ENCODE assay signal across 8 cellular contexts in the genomic region with DNA sequence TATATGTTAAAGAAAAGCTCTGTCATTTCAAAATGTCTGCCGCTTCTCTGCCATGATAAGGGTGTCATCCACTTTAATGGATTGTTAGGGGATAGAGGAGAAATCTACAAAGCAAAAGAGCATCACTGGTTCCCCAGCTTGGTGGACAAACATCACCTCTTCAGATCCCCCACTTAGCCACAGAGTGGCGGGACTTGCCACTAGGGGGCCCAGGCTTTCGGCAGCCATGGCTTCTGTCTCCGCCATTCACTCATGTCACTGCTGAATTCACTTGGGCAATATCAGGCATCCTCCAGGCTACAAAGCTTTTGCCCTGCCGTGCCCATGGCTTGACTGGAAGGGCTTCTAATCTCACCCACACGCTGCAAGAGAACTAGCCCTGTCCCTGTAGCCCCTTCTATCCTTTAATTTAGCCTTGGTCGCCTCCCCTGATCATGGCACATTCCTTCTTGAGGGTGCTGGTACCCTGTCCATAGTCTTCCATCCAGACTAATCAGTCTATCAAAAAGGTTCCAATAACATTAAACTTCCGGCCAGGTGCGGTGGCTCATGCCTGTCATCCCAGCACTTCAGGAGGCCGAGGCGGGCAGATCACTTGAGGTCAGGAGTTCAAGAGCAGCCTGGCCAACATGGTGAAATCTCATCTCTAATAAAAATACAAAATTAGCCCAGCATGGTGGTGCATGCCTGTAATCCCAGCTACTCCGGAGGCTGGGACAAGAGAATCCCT. TPM values are rescaled to one million over a fixed set of nuclear protein-coding genes. Genes with fewer than 3 reads are reported as not detected.
DNase-seq lines count a peak whose midpoint lies in the region.

No MANE protein-coding gene starts in this region.

- POLR2A ChIA-PET in activated CD4-positive, alpha-beta T cell treated with anti-CD3 and anti-CD28 coated beads, Interleukin-2, amount 10 ng/mL, durations not matched to agents 7 days and 5 days (lab: Charles Lee) = no interaction called here

- peaks cover 5% of the 10 kb centered on the region for H3K4me1 Mint-ChIP-seq in activated CD4-positive, alpha-beta T cell treated with anti-CD3 and anti-CD28 coated beads, Interleukin-2, amount 10 ng/mL, durations not matched to agents 7 days and 5 days

- H3K27ac Mint-ChIP-seq in activated CD4-positive, alpha-beta T cell treated with anti-CD3 and anti-CD28 coated beads, Interleukin-2, amount 10 ng/mL, durations not matched to agents 7 days and 5 days = no peak overlapping the region

- H3K27me3 Mint-ChIP-seq in activated CD4-positive, alpha-beta T cell treated with anti-CD3 and anti-CD28 coated beads, Interleukin-2, amount 10 ng/mL, durations not matched to agents 7 days and 5 days = no peaks in the 10 kb centered on the region

- no peaks in the 10 kb centered on the region for H3K9me3 Mint-ChIP-seq in activated CD4-positive, alpha-beta T cell treated with anti-CD3 and anti-CD28 coated beads, Interleukin-2, amount 10 ng/mL, durations not matched to agents 7 days and 5 days

- no peaks in the 10 kb centered on the region for H3K36me3 Mint-ChIP-seq in activated CD4-positive, alpha-beta T cell treated with anti-CD3 and anti-CD28 coated beads, Interleukin-2, amount 10 ng/mL, durations not matched to agents 7 days and 5 days (ENCODE audit: low read depth)

- DNase-seq in NCI-H345 (lab: John Stamatoyannopoulos, UW) = peak; percentile 19
- no peak for DNase-seq in NCI-H345 treated with DMSO at 0.1 percent for 48 hours (lab: John Stamatoyannopoulos, UW; ENCODE audit: unreplicated experiment)
- DNase-seq in NCI-H2171 (lab: John Stamatoyannopoulos, UW) = peak; percentile 12
- DNase-seq in activated CD4-positive, alpha-beta T cell treated with anti-CD3 and anti-CD28 coated beads, Interleukin-2, amount 10 ng/mL, durations not matched to agents 7 days and 5 days = peak; percentile 73
- DNase-seq in effector CD4-positive, alpha-beta T cell = peak; percentile 53
- peak; percentile 85 for DNase-seq in mesenteric fat pad (ENCODE audit: low spot score)
- peak; percentile 38 to 55 for DNase-seq in stimulated activated CD8-positive, alpha-beta memory T cell treated with anti-CD3 and anti-CD28 coated beads, Interleukin-7, amount 100 ng/mL, for 4 hours (ENCODE audit: low read depth in 2 of 2)
- DNase-seq in NCI-H187 treated with DMSO at 0.1 percent for 48 hours (lab: John Stamatoyannopoulos, UW) = no peak

- CTCF ChIA-PET in activated CD4-positive, alpha-beta T cell treated with anti-CD3 and anti-CD28 coated beads, Interleukin-2, amount 10 ng/mL, durations not matched to agents 7 days and 5 days (lab: Charles Lee) = interaction anchor here (0.6 to 1.8 kb wide), 5 partner anchors 10 to 231 kb away, joined by 3 to 9 read pairs (median 5); no protein-coding TSS in a partner anchor

- H3K4me3 Mint-ChIP-seq in activated CD4-positive, alpha-beta T cell treated with anti-CD3 and anti-CD28 coated beads, Interleukin-2, amount 10 ng/mL, durations not matched to agents 7 days and 5 days = no peak overlapping the region

RNA-seq across cellular contexts. Expression of gene SBK1, which starts 34.7 kb away (rescaled TPM):
- total RNA-seq in activated CD4-positive, alpha-beta T cell treated with anti-CD3 and anti-CD28 coated beads, Interleukin-2, amount 10 ng/mL, durations not matched to agents 7 days and 5 days = 10 to 100 TPM; 17.9 to 19.4 TPM
- total RNA-seq in mesenteric fat pad = not detected

RNA-seq across cellular contexts. Expression of gene NPIPB6, which starts 36.3 kb away (rescaled TPM):
- 1 to 10 TPM; 1.1 to 1.4 TPM for total RNA-seq in activated CD4-positive, alpha-beta T cell treated with anti-CD3 and anti-CD28 coated beads, Interleukin-2, amount 10 ng/mL, durations not matched to agents 7 days and 5 days
- 4.7 TPM for total RNA-seq in mesenteric fat pad

Comparison
In these comparisons a context has a peak if more than half of its experiments do, and no peak if none do; other contexts are left out.
1. DNase-seq: peak in NCI-H345 (single experiment), NCI-H2171 (single experiment), activated CD4-positive, alpha-beta T cell treated with anti-CD3 and anti-CD28 coated beads, Interleukin-2, amount 10 ng/mL, durations not matched to agents 7 days and 5 days (single experiment), effector CD4-positive, alpha-beta T cell (single experiment), mesenteric fat pad (single experiment) and stimulated activated CD8-positive, alpha-beta memory T cell treated with anti-CD3 and anti-CD28 coated beads, Interleukin-7, amount 100 ng/mL, for 4 hours (2 of 2); none in NCI-H345 treated with DMSO at 0.1 percent for 48 hours (single experiment) and NCI-H187 treated with DMSO at 0.1 percent for 48 hours (single experiment).
2. RNA of gene SBK1, which starts 34.7 kb away (total RNA-seq): 17.9 to 19.4 TPM in activated CD4-positive, alpha-beta T cell treated with anti-CD3 and anti-CD28 coated beads, Interleukin-2, amount 10 ng/mL, durations not matched to agents 7 days and 5 days; not detected in mesenteric fat pad (single experiment); every median in the first group is over 10 times any median in the second.